Comparison of ENCODE assay signal across 21 cellular contexts in the genomic region with DNA sequence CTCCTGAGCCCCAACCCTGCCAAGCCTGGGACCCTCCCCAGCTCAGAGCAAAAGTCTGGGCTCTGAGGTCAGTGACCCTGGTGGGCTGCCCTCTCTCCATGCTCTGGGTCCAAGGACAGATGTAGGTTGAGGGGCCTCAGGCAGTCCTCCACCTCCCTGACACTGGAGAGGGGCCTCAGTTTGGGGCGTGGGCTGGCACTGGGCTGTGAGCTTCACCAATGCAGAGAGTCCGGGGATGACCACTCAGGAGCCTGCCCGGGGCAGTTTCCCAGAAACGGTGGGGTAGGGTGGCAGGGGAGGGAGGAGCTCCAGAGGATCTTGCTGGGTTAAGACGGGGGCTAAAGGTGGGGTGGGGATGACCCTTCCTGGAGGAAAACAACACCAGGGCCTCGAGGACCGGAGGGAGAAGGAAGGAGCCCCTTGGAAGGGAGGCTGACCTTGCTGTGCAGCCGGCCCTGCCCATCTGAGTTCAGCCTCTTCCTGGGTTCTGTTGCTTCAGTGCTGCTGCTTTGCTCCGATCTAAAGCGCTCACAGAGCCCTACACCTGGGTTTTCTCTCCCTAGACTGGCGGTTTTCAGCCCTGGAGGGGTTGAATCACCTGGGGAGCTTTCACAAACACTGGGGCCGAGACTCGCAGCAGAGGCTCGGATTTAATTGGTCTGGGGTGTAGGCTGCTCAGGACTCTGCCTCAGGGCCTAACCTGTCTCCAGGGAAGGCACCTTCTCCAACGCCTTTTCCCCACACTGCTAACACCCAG. TPM values are rescaled to one million over a fixed set of nuclear protein-coding genes. Genes with fewer than 3 reads are reported as not detected.
DNase-seq lines count a peak whose midpoint lies in the region; ATAC-seq, FAIRE-seq and TF ChIP-seq lines count a peak whose summit lies in the region.
"Had no signal": no experiment of that assay in that cellular context is flagged by ENCODE, and none has a peak within 500 bp of the region (broad histone marks: within the 10 kb centered on the region; RNA-seq: fewer than 3 reads in every experiment).

No MANE protein-coding gene starts in this region.

- H4K20me1 ChIP-seq in HepG2 (ENCODE audit: insufficient read depth, low read length) = no peaks in the 10 kb centered on the region

- no peaks in the 10 kb centered on the region for H3K79me2 ChIP-seq in HepG2 (ENCODE audit: insufficient read depth, low read length)
- H3K79me2 ChIP-seq: parathyroid adenoma had no signal

- POLR2A ChIA-PET in HepG2 (lab: Yijun Ruan, JAX) = interaction anchor here (1.2 to 2.1 kb wide), 3 partner anchors 36 to 62 kb away, joined by 3 to 11 read pairs (median 4); no protein-coding TSS in a partner anchor
- POLR2A ChIA-PET in RWPE1 (lab: Yijun Ruan, JAX; ENCODE audit: low non-redundant PET) = no interaction called here

- FAIRE-seq in HepG2 (lab: Jason Lieb, UNC) = no peak

- TF ChIP-seq EP300 in HepG2 (IDR thresholded peaks at IDR 0.05; ENCODE audit: low read depth in 2 of 2, low read length in 2 of 2) (no peak), HepG2 (CRISPR knock-in tag; IDR thresholded peaks at IDR 0.05; ENCODE audit: borderline replicate concordance) (no peak)

- BruUV-seq in HepG2 (replicated peaks; lab: Mats Ljungman, UMichigan) = no TSS peak

- no peaks in the 10 kb centered on the region for H3K36me3 ChIP-seq in HepG2 (replicated peaks in 1 of 2; ENCODE audit: control insufficient read depth in 1 of 2, insufficient read depth in 2 of 2, low read length in 2 of 2)
- H3K36me3 ChIP-seq in right lobe of liver = no peaks in the 10 kb centered on the region
- H3K36me3 ChIP-seq: gastrocnemius medialis, Peyer's patch, spleen had no signal

- TF ChIP-seq CTCF in HepG2 (CRISPR knock-in tag; IDR thresholded peaks at IDR 0.05) (no peak), right lobe of liver (IDR thresholded peaks at IDR 0.05) (no peak), RWPE1 (conservative IDR thresholded peaks at IDR 0.05; ENCODE audit: low read depth) (no peak)

- H3K9me3 ChIP-seq in HepG2 (ENCODE audit: low read length) (no peaks in the 10 kb centered on the region), right lobe of liver (no peaks in the 10 kb centered on the region)
- H3K9me3 ChIP-seq: gastrocnemius medialis, Peyer's patch, spleen had no signal

- ATAC-seq in HepG2 = peak; percentile 13
- ATAC-seq in right lobe of liver = no peak

- TF ChIP-seq POLR2A in HepG2 (IDR thresholded peaks at IDR 0.05; ENCODE audit: insufficient read depth in 1 of 2, low read depth in 2 of 2, low read length in 2 of 2) (no peak), right lobe of liver (IDR thresholded peaks at IDR 0.05) (no peak)

- H3K9ac ChIP-seq in HepG2 (ENCODE audit: insufficient read depth, low read depth, low read length) = peak overlapping the region; percentile 21; the same call in 1 of the 2 replicates
- H3K9ac ChIP-seq: parathyroid adenoma had no signal

- no peak for TF ChIP-seq RAD21 in HepG2 (CRISPR knock-in tag; IDR thresholded peaks at IDR 0.05)

- in situ Hi-C loops in HepG2 (cut with HindIII; ENCODE audit: extremely low pct_ligation_motif_present, low pct_unique_long_range_greater_than_20kb) = no loop called here

- DNase-seq in HepG2 (ENCODE audit: low spot score) (no peak), right lobe of liver (no peak), RWPE1 (ENCODE audit: low spot score) (peak; percentile 46), islet precursor cell (peak; percentile 92), GM03348 (ENCODE audit: low spot score) (no peak), NCI-H748 treated with DMSO at 0.1 percent for 48 hours (lab: John Stamatoyannopoulos, UW) (no peak), activated T-cell treated with anti-CD3 and anti-CD28 coated beads for 4 hours (no peak), GDM1 (lab: John Stamatoyannopoulos, UW) (no peak)
- DNase-seq: activated CD4-positive, alpha-beta T cell treated with anti-CD3 and anti-CD28 coated beads for 48 hours; activated CD8-positive, alpha-beta memory T cell treated with anti-CD3 and anti-CD28 coated beads, Interleukin-2, amount 50 U/mL, for 4 hours; amygdala; CD4-positive, alpha-beta T cell; DND-41; gastrocnemius medialis; MM.1S; NCI-H2081; NCI-H524; spleen; stimulated activated naive B cell treated with anti-CD40 and anti-IgM and Interleukin-4, amounts not matched to agents 10 μg/mL and 1 μg/mL and 100 μg/mL, for 72 hours had no signal

- H3K27ac ChIP-seq in HepG2 (ENCODE audit: extremely low read length, insufficient read depth, low read length) (no peak overlapping the region), right lobe of liver (no peak overlapping the region), RWPE1 (peak overlapping the region; percentile 36; the same call in 1 of the 2 replicates)
- H3K27ac ChIP-seq: gastrocnemius medialis, parathyroid adenoma, Peyer's patch had no signal

- 17% methylated on average over 7 of the region's 15 CpGs for WGBS in HepG2 (ENCODE audit: low lambda C conversion rate)
- WGBS in right lobe of liver (ENCODE audit: insufficient coverage, low coverage, low lambda C conversion rate, missing lambda C conversion rate) = 60% methylated on average over 3 of the region's 15 CpGs

- CTCF ChIA-PET in HepG2 (lab: Yijun Ruan, JAX; ENCODE audit: low intra/inter-chr PET ratio, low total read pairs) (no interaction called here), RWPE1 (lab: Yijun Ruan, JAX) (interaction anchor here (0.6 kb wide), 1 partner anchor 1125 kb away, joined by 3 read pairs; no protein-coding TSS in a partner anchor)

- peak overlapping the region in 2 of 3 experiments; percentile 21 to 58; a peak in 2 of 6 replicates for H3K4me3 ChIP-seq in HepG2 (replicated peaks in 1 of 3; ENCODE audit: insufficient read depth in 1 of 3, low read depth in 2 of 3, low read length in 3 of 3)
- no peak overlapping the region for H3K4me3 ChIP-seq in right lobe of liver
- H3K4me3 ChIP-seq: gastrocnemius medialis, Peyer's patch, spleen had no signal

- H3K4me2 ChIP-seq in HepG2 (ENCODE audit: low read depth, low read length) = peak overlapping the region; percentile 78

- H3K4me1 ChIP-seq in HepG2 (ENCODE audit: insufficient read depth, low read length) (peaks cover 79% of the 10 kb centered on the region), right lobe of liver (no peaks in the 10 kb centered on the region)
- H3K4me1 ChIP-seq: parathyroid adenoma had no signal

- intact Hi-C loops in HepG2 (cut with micrococcal nuclease; ENCODE audit: unreplicated experiment) = no loop called here
- intact Hi-C loops in right lobe of liver (cut with DNase I) = loop anchor here in 1 of 2 donors (10.0 kb wide), 1 partner anchor 117 kb away; no protein-coding TSS in a partner anchor

- H3K27me3 ChIP-seq in HepG2 (ENCODE audit: control insufficient read depth in 1 of 2, insufficient read depth in 2 of 2, low read length in 2 of 2) = peaks cover 1 to 33% of the 10 kb centered on the region in 2 experiments; a peak in 3 of 5 replicates
- no peaks in the 10 kb centered on the region for H3K27me3 ChIP-seq in right lobe of liver
- H3K27me3 ChIP-seq: gastrocnemius medialis, Peyer's patch, spleen had no signal

- H2AFZ ChIP-seq in HepG2 (ENCODE audit: low read length) = no peak overlapping the region
- H2AFZ ChIP-seq: parathyroid adenoma had no signal

TF ChIP-seq in HepG2, 621 proteins besides CTCF, POLR2A, EP300 and RAD21 (continues in another document):
- TF ChIP-seq CHCHD3 (CRISPR knock-in tag; IDR thresholded peaks at IDR 0.05) = no peak

RNA-seq across cellular contexts. Expression of gene SMAD7, which starts 40.7 kb away (rescaled TPM):
- total RNA-seq in HepG2 (2016; rRNA removed; fragmentation: Illumina TruSeq; extraction: Trizol) (18.7 and 24.7 TPM in 2 replicates), right lobe of liver (10 to 100 TPM in 4 of 6 experiments, 1 to 10 TPM in 2; 8.2 to 13.5 (median 11.0) TPM)
- total RNA-seq in HepG2 (2016; cell fraction: cytosol; rRNA removed; fragmentation: Illumina TruSeq; extraction: Trizol; ENCODE audit: low read depth) = 3.3 TPM in 2 replicates
- 17.7 and 26.0 TPM in 2 replicates for total RNA-seq in HepG2 (2016; cell fraction: insoluble cytoplasmic fraction; rRNA removed; fragmentation: Illumina TruSeq; extraction: Trizol)
- total RNA-seq in HepG2 (2016; cell fraction: membrane; rRNA removed; fragmentation: Illumina TruSeq; extraction: Trizol) = 12.5 and 14.2 TPM in 2 replicates
- 22.7 and 23.8 TPM in 2 replicates for total RNA-seq in HepG2 (2016; cell fraction: nucleus; rRNA removed; fragmentation: Illumina TruSeq; extraction: Trizol)
- polyA plus RNA-seq in HepG2 (2011; rRNA removed) = 15.8 and 17.4 TPM in 2 replicates
- 15.1 and 16.9 TPM in 2 replicates for polyA plus RNA-seq in HepG2 (2011; cell fraction: cytosol; rRNA removed)
- 16.5 and 25.6 TPM in 2 replicates for polyA plus RNA-seq in HepG2 (2011; cell fraction: nucleus; rRNA removed)
- polyA plus RNA-seq in HepG2 (2012) = 5.6 and 8.5 TPM in 2 replicates
- 1.4 and 2.1 TPM in 2 replicates for polyA plus RNA-seq in HepG2 (2016; cell fraction: cytosol; fragmentation: Illumina TruSeq; extraction: Trizol; ENCODE audit: low read depth)
- 15.7 and 17.1 TPM in 2 replicates for polyA plus RNA-seq in HepG2 (2016; cell fraction: insoluble cytoplasmic fraction; fragmentation: Illumina TruSeq; extraction: Trizol; ENCODE audit: low read depth)
- 4.9 TPM in 2 replicates for polyA plus RNA-seq in HepG2 (2016; cell fraction: membrane; fragmentation: Illumina TruSeq; extraction: Trizol; ENCODE audit: low read depth)
- 40.0 and 43.9 TPM in 2 replicates for polyA plus RNA-seq in HepG2 (2016; cell fraction: nucleus; fragmentation: Illumina TruSeq; extraction: Trizol; ENCODE audit: insufficient read depth, low read depth)
- polyA minus RNA-seq in HepG2 (2011; rRNA and poly(A)+ RNA removed; ENCODE audit: low replicate concordance) = 38.7 and 47.8 TPM in 2 replicates
- 11.5 and 17.8 TPM in 2 replicates for polyA minus RNA-seq in HepG2 (2011; cell fraction: cytosol; rRNA and poly(A)+ RNA removed)
- 14.8 and 26.3 TPM in 2 replicates for polyA minus RNA-seq in HepG2 (2011; cell fraction: nucleus; rRNA and poly(A)+ RNA removed)

Comparison
In these comparisons a context has a peak if more than half of its experiments do, and no peak if none do; other contexts are left out.
1. H3K4me3 ChIP-seq: peak in HepG2 (2 of 3); none in right lobe of liver (0 of 3).
2. DNase-seq: peak in RWPE1 (single experiment) and islet precursor cell (single experiment); none in HepG2 (single experiment), right lobe of liver (0 of 3), GM03348 (single experiment), NCI-H748 treated with DMSO at 0.1 percent for 48 hours (single experiment), activated T-cell treated with anti-CD3 and anti-CD28 coated beads for 4 hours (single experiment) and GDM1 (single experiment).